ENCODE assay signal across 13 cellular contexts in the genomic region with DNA sequence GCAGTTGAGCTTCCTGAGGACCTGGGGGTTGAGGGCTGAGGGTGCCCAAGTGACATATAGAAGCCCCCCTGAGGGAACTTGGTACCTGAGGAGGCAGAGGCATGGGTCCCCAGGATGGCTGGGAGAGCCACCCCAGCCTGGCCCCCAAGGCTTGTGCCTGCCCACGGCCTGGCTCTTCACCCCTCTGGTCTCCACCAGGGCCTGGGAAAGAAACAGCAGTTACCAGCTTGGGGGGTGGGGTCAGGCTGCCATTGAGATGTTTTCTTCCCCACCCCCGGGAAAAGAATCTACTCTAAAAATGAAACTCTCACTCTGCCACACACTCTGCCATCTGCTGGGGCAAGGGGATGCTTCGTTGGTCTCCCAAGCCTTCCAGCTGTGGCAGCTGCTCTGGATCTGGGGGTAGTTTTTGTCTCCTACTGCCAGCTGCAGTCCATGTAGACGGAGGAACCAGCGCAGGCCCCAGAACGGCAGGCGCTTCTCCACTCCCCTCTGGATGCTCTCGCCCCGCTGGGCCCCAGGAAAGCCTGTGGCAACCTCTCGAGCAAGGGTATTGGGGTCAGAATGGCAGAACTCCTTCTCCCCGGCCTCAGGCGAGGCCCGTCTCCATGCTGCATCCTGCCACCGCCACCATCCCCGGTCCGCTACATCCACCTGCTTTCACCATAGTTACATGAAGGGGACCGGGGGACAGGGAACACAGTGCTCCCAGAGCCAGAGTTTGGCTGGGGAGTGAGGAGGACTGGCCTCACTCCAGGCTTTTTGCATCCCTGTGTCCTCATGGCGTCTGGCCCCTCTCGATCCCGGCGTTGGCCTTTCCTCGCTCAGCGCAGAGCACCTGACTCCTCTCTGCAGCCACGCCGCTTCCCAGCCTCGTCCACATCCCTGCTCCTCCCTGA.
A peak's percentile ranks its signal among the peaks of the same experiment; 100 is the strongest.
DNase-seq lines count a peak whose midpoint lies in the region; ATAC-seq, FAIRE-seq and TF ChIP-seq lines count a peak whose summit lies in the region.
"Had no signal": no experiment of that assay in that cellular context is flagged by ENCODE, and none has a peak within 500 bp of the region (broad histone marks: within the 10 kb centered on the region; RNA-seq: fewer than 3 reads in every experiment).

No MANE protein-coding gene starts in this region.

- ATAC-seq in Right ventricle myocardium inferior (no peak), upper lobe of right lung (no peak)

- TF ChIP-seq CTCF in right atrium auricular region (IDR thresholded peaks at IDR 0.05) (no peak), ascending aorta (IDR thresholded peaks at IDR 0.05) (no peak), upper lobe of right lung (IDR thresholded peaks at IDR 0.05) (no peak)

- intact Hi-C loops in Right ventricle myocardium inferior (cut with DNase I) (no loop called here), ascending aorta (cut with DNase I) (loop anchor here (5.0 kb wide), 2 partner anchors 73 to 212 kb away; no protein-coding TSS in a partner anchor), upper lobe of right lung (cut with DNase I) (no loop called here)

- DNase-seq in Right ventricle myocardium inferior (ENCODE audit: missing footprints): peak; percentile 50
- DNase-seq in right atrium auricular region (ENCODE audit: low spot score): no peak
- DNase-seq in ascending aorta (ENCODE audit: low spot score in 2 of 2): peak; percentile 4 to 58
- peak; percentile 8 for DNase-seq in midbrain (lab: John Stamatoyannopoulos, UW)
- DNase-seq in upper lobe of right lung: peak; percentile 56
- DNase-seq in OCI-M1 (lab: John Stamatoyannopoulos, UW): no peak
- DNase-seq in NCI-H446 (lab: John Stamatoyannopoulos, UW): no peak
- DNase-seq in GM19239 (ENCODE audit: insufficient read length, low spot score): no peak
- DNase-seq: erythroblast; GF-D8; NCI-H1930; NCI-H748 treated with DMSO at 0.1 percent for 48 hours; stimulated activated CD4-positive, alpha-beta T cell treated with anti-CD3 and anti-CD28 coated beads, Interleukin-2, amount 100 ng/mL, for 24 hours had no signal

- no peaks in the 10 kb centered on the region for H3K27me3 ChIP-seq in right atrium auricular region
- H3K27me3 ChIP-seq in ascending aorta: no peaks in the 10 kb centered on the region
- no peaks in the 10 kb centered on the region for H3K27me3 ChIP-seq in upper lobe of right lung

- H3K36me3 ChIP-seq in right atrium auricular region: peaks cover 67% of the 10 kb centered on the region
- H3K36me3 ChIP-seq in ascending aorta: peaks cover 47 to 58% of the 10 kb centered on the region in 2 donors
- peaks cover 80% of the 10 kb centered on the region for H3K36me3 ChIP-seq in upper lobe of right lung

- H3K4me1 ChIP-seq in right atrium auricular region (peaks cover 0 to 69% of the 10 kb centered on the region in 2 donors), ascending aorta (peaks cover 32 to 36% of the 10 kb centered on the region in 2 donors), upper lobe of right lung (peaks cover 3% of the 10 kb centered on the region)

- H3K27ac ChIP-seq in right atrium auricular region (peak overlapping the region in 1 of 2 donors; percentile 12), ascending aorta (peak overlapping the region; percentile 82 to 94), upper lobe of right lung (no peak overlapping the region)

- H3K4me3 ChIP-seq in right atrium auricular region (no peak overlapping the region), ascending aorta (no peak overlapping the region), upper lobe of right lung (no peak overlapping the region)

- FAIRE-seq in GM19239 (lab: Jason Lieb, UNC): no peak

- H3K9me3 ChIP-seq in right atrium auricular region: no peaks in the 10 kb centered on the region
- no peaks in the 10 kb centered on the region for H3K9me3 ChIP-seq in ascending aorta
- H3K9me3 ChIP-seq in upper lobe of right lung: no peaks in the 10 kb centered on the region

Comparison
In these comparisons a context has a peak if more than half of its experiments do, and no peak if none do; other contexts are left out.
1. DNase-seq: peak in Right ventricle myocardium inferior (single experiment), ascending aorta (2 of 2), midbrain (single experiment) and upper lobe of right lung (single experiment); none in right atrium auricular region (single experiment), OCI-M1 (single experiment), NCI-H446 (0 of 2) and GM19239 (single experiment).